ENCODE assay signal across 8 cellular contexts in the genomic region with DNA sequence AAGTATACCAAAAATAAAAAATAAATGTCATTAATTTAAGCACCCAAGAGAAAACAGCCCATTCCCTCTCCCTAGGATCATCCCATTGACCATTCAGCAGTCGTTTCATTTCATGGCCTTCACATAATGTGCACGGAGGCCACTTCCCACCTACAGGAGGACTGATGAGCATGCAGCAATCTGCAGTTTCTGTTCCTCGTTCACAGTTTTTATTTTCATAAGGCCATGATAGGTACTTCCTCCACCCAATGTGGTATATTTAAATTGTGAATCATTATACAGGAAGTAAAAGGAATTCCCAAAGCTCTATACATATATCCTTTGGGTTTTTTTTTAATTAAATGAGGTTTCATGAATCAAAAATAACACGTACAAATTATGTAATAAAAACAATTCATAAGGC. TPM values are rescaled to one million over a fixed set of nuclear protein-coding genes. Genes with fewer than 3 reads are reported as not detected.
A peak's percentile ranks its signal among the peaks of the same experiment; 100 is the strongest.
DNase-seq lines count a peak whose midpoint lies in the region; ATAC-seq and TF ChIP-seq lines count a peak whose summit lies in the region.

No MANE protein-coding gene starts in this region.

- H3K9ac ChIP-seq in mammary epithelial cell (ENCODE audit: insufficient read depth, low read length) = peak overlapping the region; percentile 62

- ATAC-seq in GM21528 (IDR thresholded peaks at IDR 0.05; ENCODE audit: low FRiP score, unreplicated experiment) = peak; percentile 98

- BruUV-seq in mammary epithelial cell (replicated peaks; lab: Mats Ljungman, UMichigan) = no TSS peak

- peak overlapping the region; percentile 31; the same call in 1 of the 2 replicates for H3K4me2 ChIP-seq in DOHH2 (ENCODE audit: low read length)
- peak overlapping the region; percentile 70 for H3K4me2 ChIP-seq in mammary epithelial cell (ENCODE audit: insufficient read depth, low read depth, low read length)

- TF ChIP-seq CTCF in DOHH2 (IDR thresholded peaks at IDR 0.05; ENCODE audit: low read depth, low read length, poor library complexity, severe bottlenecking) (peak; percentile 21), mammary epithelial cell (conservative IDR thresholded peaks at IDR 0.05 in 1 of 2, IDR thresholded peaks at IDR 0.05 in 1 of 2; ENCODE audit: extremely low read depth in 1 of 2, insufficient read depth in 1 of 2, low read depth in 1 of 2, low read length in 2 of 2) (peak; percentile 41 to 56)

- H3K9me3 ChIP-seq in DOHH2 (ENCODE audit: control insufficient read depth, insufficient read depth, low read length) (peaks cover 6% of the 10 kb centered on the region; the same call in 1 of the 2 replicates), mammary epithelial cell (replicated peaks; ENCODE audit: insufficient read depth, low read length) (no peaks in the 10 kb centered on the region)
- H3K9me3 ChIP-seq in effector memory CD4-positive, alpha-beta T cell (ENCODE audit: control insufficient read depth, low read length) = no peaks in the 10 kb centered on the region

- H3K9me2 ChIP-seq in DOHH2 (replicated peaks; ENCODE audit: control insufficient read depth, low read length) = no peaks in the 10 kb centered on the region

- H3K27ac ChIP-seq in DOHH2 (ENCODE audit: low read depth, low read length) (peak overlapping the region; percentile 13; the same call in 1 of the 2 replicates), mammary epithelial cell (ENCODE audit: insufficient read depth, low read depth, low read length) (peak overlapping the region; percentile 81)
- H3K27ac ChIP-seq in effector memory CD4-positive, alpha-beta T cell (ENCODE audit: insufficient read depth, low read length, poor library complexity, severe bottlenecking) = no peak overlapping the region

- no peak overlapping the region for H2AFZ ChIP-seq in mammary epithelial cell (ENCODE audit: low read depth, low read length)

- 2% methylated on average over 4 of the region's 4 CpGs for WGBS in mammary epithelial cell (ENCODE audit: low coverage, missing lambda C conversion rate)

- in situ Hi-C loops in mammary epithelial cell (cut with MboI; ENCODE audit: low sequenced_read_pairs in 2 of 2) = no loop called here

- intact Hi-C loops in mammary epithelial cell (cut with micrococcal nuclease) = loop anchor here (2.0 kb wide), 1 partner anchor 146 kb away; no protein-coding TSS in a partner anchor

- DNase-seq in HS-27A (ENCODE audit: low read depth) = peak; percentile 72
- DNase-seq in mammary epithelial cell = peak; percentile 96
- DNase-seq in myocyte (ENCODE audit: low read depth) = peak; percentile 16
- DNase-seq in cerebellar cortex (ENCODE audit: low spot score) = no peak
- DNase-seq in activated CD4-positive, alpha-beta T cell treated with anti-CD3 and anti-CD28 coated beads for 48 hours = no peak
- no peak for DNase-seq in effector memory CD4-positive, alpha-beta T cell

- no peaks in the 10 kb centered on the region for H3F3A ChIP-seq in DOHH2 (ENCODE audit: control insufficient read depth, insufficient read depth)

- dilution Hi-C loops in mammary epithelial cell (cut with HindIII; ENCODE audit: low sequenced_read_pairs) = no loop called here

- H3K79me2 ChIP-seq in DOHH2 (ENCODE audit: control insufficient read depth, low read length) = no peaks in the 10 kb centered on the region
- H3K79me2 ChIP-seq in mammary epithelial cell (ENCODE audit: insufficient read depth, low read length) = no peaks in the 10 kb centered on the region

- no peaks in the 10 kb centered on the region for H4K20me1 ChIP-seq in DOHH2 (ENCODE audit: control insufficient read depth, insufficient read depth, low read depth, low read length)
- no peaks in the 10 kb centered on the region for H4K20me1 ChIP-seq in mammary epithelial cell (ENCODE audit: insufficient read depth, low read length)

- no peaks in the 10 kb centered on the region for H3K36me3 ChIP-seq in DOHH2 (ENCODE audit: control insufficient read depth, low read length)
- H3K36me3 ChIP-seq in mammary epithelial cell (ENCODE audit: insufficient read depth, low read length) = no peaks in the 10 kb centered on the region
- H3K36me3 ChIP-seq in effector memory CD4-positive, alpha-beta T cell (ENCODE audit: control insufficient read depth, insufficient read depth, low read length) = no peaks in the 10 kb centered on the region

- CTCF ChIA-PET in mammary epithelial cell (lab: Charles Lee; ENCODE audit: low non-redundant PET) = interaction anchor here (0.7 kb wide), 1 partner anchor 143 kb away, joined by 3 read pairs; no protein-coding TSS in a partner anchor

- H3K27me3 ChIP-seq in DOHH2 (ENCODE audit: control insufficient read depth, low read length) = no peaks in the 10 kb centered on the region
- H3K27me3 ChIP-seq in mammary epithelial cell (ENCODE audit: insufficient read depth, low read length) = no peaks in the 10 kb centered on the region
- H3K27me3 ChIP-seq in effector memory CD4-positive, alpha-beta T cell (replicated peaks; ENCODE audit: control insufficient read depth, insufficient read depth, low read length, poor library complexity, severe bottlenecking) = no peaks in the 10 kb centered on the region

- H3K4me3 ChIP-seq in DOHH2 (ENCODE audit: low read length) = no peak overlapping the region
- peak overlapping the region in 1 of 3 experiments; percentile 16 for H3K4me3 ChIP-seq in mammary epithelial cell (replicated peaks in 1 of 3; ENCODE audit: insufficient read depth in 1 of 3, low read depth in 2 of 3, low read length in 3 of 3)
- no peak overlapping the region for H3K4me3 ChIP-seq in effector memory CD4-positive, alpha-beta T cell (ENCODE audit: insufficient read depth, low read depth, low read length, poor library complexity, severe bottlenecking)

- H3K4me1 ChIP-seq in DOHH2 (ENCODE audit: control insufficient read depth, low read length) (peaks cover 40% of the 10 kb centered on the region), mammary epithelial cell (ENCODE audit: insufficient read depth, low read length) (peaks cover 35% of the 10 kb centered on the region)
- no peaks in the 10 kb centered on the region for H3K4me1 ChIP-seq in effector memory CD4-positive, alpha-beta T cell (ENCODE audit: control insufficient read depth, insufficient read depth, low read length, poor library complexity, severe bottlenecking)

RNA-seq across cellular contexts. Expression of a gene that starts 27.7 kb away (rescaled TPM):
- 1 to 10 TPM; 5.8 to 6.4 TPM for total RNA-seq in mammary epithelial cell
- polyA plus RNA-seq in mammary epithelial cell = 3.6 TPM
- polyA minus RNA-seq in mammary epithelial cell = 6.0 TPM
- total RNA-seq in myocyte = 1.6 and 2.2 TPM in 2 replicates
- polyA plus RNA-seq in myocyte (2012) = 2.8 TPM

Comparison
In these comparisons a context has a peak if more than half of its experiments do, and no peak if none do; other contexts are left out.
1. DNase-seq: peak in HS-27A (single experiment), mammary epithelial cell (single experiment) and myocyte (single experiment); none in cerebellar cortex (single experiment), activated CD4-positive, alpha-beta T cell treated with anti-CD3 and anti-CD28 coated beads for 48 hours (single experiment) and effector memory CD4-positive, alpha-beta T cell (0 of 3).